ENCODE assay signal across 11 cellular contexts in genomic region chr6:79543886-79544285, GRCh38. TPM values are rescaled to one million over a fixed set of nuclear protein-coding genes. Genes with fewer than 3 reads are reported as not detected.
DNase-seq lines count a peak whose midpoint lies in the region; ATAC-seq and TF ChIP-seq lines count a peak whose summit lies in the region.
"Had no signal": no experiment of that assay in that cellular context is flagged by ENCODE, and none has a peak within 500 bp of the region (broad histone marks: within the 10 kb centered on the region; RNA-seq: fewer than 3 reads in every experiment).

No MANE protein-coding gene starts in this region.

- DNase-seq in CD14-positive monocyte (ENCODE audit: low spot score), result no peak
- no peak for DNase-seq in MM.1S
- no peak for DNase-seq in mesendoderm
- no peak for DNase-seq in hepatic stellate cell (ENCODE audit: low spot score)
- no peak for DNase-seq in ACHN
- no peak for DNase-seq in CD1c-positive myeloid dendritic cell (ENCODE audit: extremely low spot score)
- no peak for DNase-seq in NCI-H1436 (lab: John Stamatoyannopoulos, UW)
- DNase-seq: activated CD4-positive, alpha-beta T cell treated with anti-CD3 and anti-CD28 coated beads for 48 hours; DND-41 had no signal

- peak overlapping the region; percentile 55 for H3K4ac ChIP-seq in mesendoderm (ENCODE audit: low read depth, low read length)

- H3K36me3 Mint-ChIP-seq in CD14-positive monocyte, result no peaks in the 10 kb centered on the region

- no peak overlapping the region for H4K5ac ChIP-seq in mesendoderm (ENCODE audit: low read length)

- peak overlapping the region; percentile 97 for H3K27ac ChIP-seq in MM.1S (ENCODE audit: low read length)
- peak overlapping the region; percentile 36 for H3K27ac ChIP-seq in mesendoderm (ENCODE audit: low read depth, low read length)

- H3K9me2 ChIP-seq in MM.1S (replicated peaks; ENCODE audit: insufficient read depth, low read length), result no peaks in the 10 kb centered on the region

- intact Hi-C loops in CD14-positive monocyte (cut with micrococcal nuclease), result no loop called here

- peak; percentile 24 for ATAC-seq in GM21526 (IDR thresholded peaks at IDR 0.05; ENCODE audit: low FRiP score, unreplicated experiment)
- ATAC-seq: HepG2 had no signal

- H3K79me2 ChIP-seq in MM.1S (ENCODE audit: low read length) (no peaks in the 10 kb centered on the region), mesendoderm (ENCODE audit: control insufficient read depth, insufficient read depth, low read length) (no peaks in the 10 kb centered on the region)

- peaks cover 25% of the 10 kb centered on the region for H3F3A ChIP-seq in MM.1S (ENCODE audit: insufficient read depth, low read length)

- no peak overlapping the region for H4K8ac ChIP-seq in mesendoderm (ENCODE audit: low read depth, low read length)

- H3K4me2 ChIP-seq in MM.1S (ENCODE audit: low read depth, low read length) (peak overlapping the region; percentile 75), mesendoderm (ENCODE audit: low read length) (no peak overlapping the region)

- WGBS in mesendoderm (ENCODE audit: extremely low coverage, insufficient coverage, low lambda C conversion rate), result no CpG with 5 or more reads among the region's 1 CpG

- H3K9me3 ChIP-seq in MM.1S (replicated peaks; ENCODE audit: insufficient read depth, low read length), result no peaks in the 10 kb centered on the region

- H2AFZ ChIP-seq in MM.1S (ENCODE audit: low read length), result peak overlapping the region; percentile 27; the same call in 1 of the 2 replicates

- peak overlapping the region; percentile 79 for H3K9ac ChIP-seq in MM.1S (ENCODE audit: low read length)
- H3K9ac ChIP-seq in mesendoderm (ENCODE audit: low read length), result no peak overlapping the region

- no peak overlapping the region for H2BK120ac ChIP-seq in mesendoderm (ENCODE audit: low read depth, low read length)

- in situ Hi-C loops in ACHN (cut with HindIII; ENCODE audit: low pct_ligation_motif_present, low pct_unique_long_range_greater_than_20kb, low sequenced_read_pairs), result no loop called here

- H2BK15ac ChIP-seq in mesendoderm (replicated peaks; ENCODE audit: low read depth), result no peak overlapping the region

- H3K79me1 ChIP-seq in mesendoderm (ENCODE audit: low read length), result no peaks in the 10 kb centered on the region

- no peak overlapping the region for H2BK5ac ChIP-seq in mesendoderm (ENCODE audit: low read length)

- no peak overlapping the region for H3K4me3 Mint-ChIP-seq in CD14-positive monocyte

- H3K27ac Mint-ChIP-seq in CD14-positive monocyte, result peak overlapping the region in 5 of 7 donors; percentile 60 to 79 (median 73)

- H3K27me3 ChIP-seq in MM.1S (replicated peaks; ENCODE audit: insufficient read depth, low read length), result no peaks in the 10 kb centered on the region
- no peaks in the 10 kb centered on the region for H3K27me3 ChIP-seq in mesendoderm (ENCODE audit: insufficient read depth, low read length, poor library complexity)

- TF ChIP-seq CTCF in CD14-positive monocyte (IDR thresholded peaks at IDR 0.05) (no peak), MM.1S (IDR thresholded peaks at IDR 0.05; ENCODE audit: low read length) (no peak)

- peak overlapping the region; percentile 44 for H3K4me3 ChIP-seq in MM.1S (ENCODE audit: low read length)
- H3K4me3 ChIP-seq in mesendoderm (ENCODE audit: low read length), result no peak overlapping the region

- peaks cover 16% of the 10 kb centered on the region for H3K4me1 Mint-ChIP-seq in CD14-positive monocyte

- no peaks in the 10 kb centered on the region for H4K20me1 ChIP-seq in MM.1S (ENCODE audit: insufficient read depth, low read length)

- H3K4me1 ChIP-seq in MM.1S (ENCODE audit: low read length) (peaks cover 31% of the 10 kb centered on the region), mesendoderm (ENCODE audit: control insufficient read depth, low read depth, low read length) (peaks cover 5% of the 10 kb centered on the region)

- H3K56ac ChIP-seq in mesendoderm (ENCODE audit: low read length), result no peak overlapping the region

- H3K27me3 Mint-ChIP-seq in CD14-positive monocyte (ENCODE audit: low read depth in 3 of 3), result no peaks in the 10 kb centered on the region

- H3K36me3 ChIP-seq in MM.1S (replicated peaks; ENCODE audit: insufficient read depth, low read length) (no peaks in the 10 kb centered on the region), mesendoderm (ENCODE audit: control insufficient read depth, insufficient read depth, low read length) (no peaks in the 10 kb centered on the region)

- H2AK5ac ChIP-seq in mesendoderm (ENCODE audit: low read length), result no peak overlapping the region

- no peaks in the 10 kb centered on the region for H3K9me3 Mint-ChIP-seq in CD14-positive monocyte

- peak overlapping the region; percentile 84 for H3K18ac ChIP-seq in mesendoderm (ENCODE audit: low read length)

- no peak overlapping the region for H3K23ac ChIP-seq in mesendoderm (ENCODE audit: low read length)

RNA-seq across cellular contexts. Expression of gene LCA5, which starts 6.7 kb away (rescaled TPM):
- under 1 TPM in 1 of 2 donors, not detected in 1; 0.08 TPM for polyA plus RNA-seq in CD14-positive monocyte
- polyA plus RNA-seq in mesendoderm (2013, experiment 1 of 2), result 1.4 TPM
- polyA plus RNA-seq in mesendoderm (2013, experiment 2 of 2), result 1.8 TPM
